ENCODE assay signal across 8 cellular contexts in genomic region chr1:47533176-47534039, GRCh38.
DNase-seq lines count a peak whose midpoint lies in the region; ATAC-seq and TF ChIP-seq lines count a peak whose summit lies in the region.

No MANE protein-coding gene starts in this region.

- H3K4me1 ChIP-seq in NT2/D1 (ENCODE audit: insufficient read depth, insufficient read length), result peaks cover 14% of the 10 kb centered on the region
- peaks cover 12% of the 10 kb centered on the region for H3K4me1 ChIP-seq in mucosa of stomach (ENCODE audit: control insufficient read depth, insufficient read depth, low read length)

- ATAC-seq in esophagus mucosa (peak; percentile 32), GM21529 (IDR thresholded peaks at IDR 0.05; ENCODE audit: unreplicated experiment) (no peak)

- in situ Hi-C loops in GM13977 (cut with MboI; ENCODE audit: low pct_unique_long_range_greater_than_20kb, low sequenced_read_pairs, unreplicated experiment), result no loop called here

- H3K9ac ChIP-seq in NT2/D1 (ENCODE audit: insufficient read length, low read depth) (peak overlapping the region; percentile 74), mucosa of stomach (ENCODE audit: low read length) (peak overlapping the region; percentile 49)

- H3K9me3 ChIP-seq in NT2/D1 (ENCODE audit: insufficient read depth, low read length), result peaks cover 22% of the 10 kb centered on the region
- peaks cover 6% of the 10 kb centered on the region for H3K9me3 ChIP-seq in mucosa of stomach (ENCODE audit: control insufficient read depth, low read length)

- no peak for TF ChIP-seq CTCF in GM13977 (IDR thresholded peaks at IDR 0.05; ENCODE audit: extremely low read depth, insufficient read depth, missing control alignments)

- DNase-seq in GM13977 (ENCODE audit: low spot score) (peak; percentile 32), NT2/D1 (ENCODE audit: low read depth, low spot score) (peak; percentile 79), ureter (ENCODE audit: low spot score) (peak; percentile 62), CD1c-positive myeloid dendritic cell (ENCODE audit: extremely low spot score) (no peak), RKO (ENCODE audit: low spot score) (no peak)

- no peaks in the 10 kb centered on the region for H3K36me3 ChIP-seq in NT2/D1 (ENCODE audit: insufficient read depth, insufficient read length, low read length)
- H3K36me3 ChIP-seq in mucosa of stomach (ENCODE audit: control insufficient read depth, insufficient read depth, low read length), result no peaks in the 10 kb centered on the region

- H3K4me3 ChIP-seq in NT2/D1 (ENCODE audit: insufficient read length, low read depth) (peak overlapping the region; percentile 43), mucosa of stomach (ENCODE audit: low read length) (no peak overlapping the region)

- H3K27me3 ChIP-seq in NT2/D1 (ENCODE audit: insufficient read depth, insufficient read length) (no peaks in the 10 kb centered on the region), mucosa of stomach (ENCODE audit: control insufficient read depth, insufficient read depth, low read length) (no peaks in the 10 kb centered on the region)

Comparison
In these comparisons a context has a peak if more than half of its experiments do, and no peak if none do; other contexts are left out.
1. DNase-seq: peak in GM13977 (single experiment), NT2/D1 (single experiment) and ureter (single experiment); none in CD1c-positive myeloid dendritic cell (single experiment) and RKO (single experiment).